ENCODE assay signal across 10 cellular contexts in genomic region chr18:37403100-37403781, GRCh38.
A peak's percentile ranks its signal among the peaks of the same experiment; 100 is the strongest.
DNase-seq lines count a peak whose midpoint lies in the region; ATAC-seq and TF ChIP-seq lines count a peak whose summit lies in the region.
"Had no signal": no experiment of that assay in that cellular context is flagged by ENCODE, and none has a peak within 500 bp of the region (broad histone marks: within the 10 kb centered on the region; RNA-seq: fewer than 3 reads in every experiment).

No MANE protein-coding gene starts in this region.

- H3K27ac ChIP-seq in ovary = no peak overlapping the region

- no peaks in the 10 kb centered on the region for H3K9me3 ChIP-seq in ovary

- WGBS in ovary, 3 donors = 47 to 54% (median 53%) methylated on average over 20 of the region's 20 CpGs

- no peaks in the 10 kb centered on the region for H3K27me3 ChIP-seq in ovary

- no peak for TF ChIP-seq EP300 in ovary (IDR thresholded peaks at IDR 0.05)

- TF ChIP-seq POLR2A in ovary (IDR thresholded peaks at IDR 0.05) = no peak

- intact Hi-C loops in ovary (cut with DNase I) = loop anchor here in 1 of 4 donors (10.0 kb wide), 1 partner anchor 58 kb away; no protein-coding TSS in a partner anchor

- no peak overlapping the region for H3K4me3 ChIP-seq in fibroblast of the aortic adventitia (ENCODE audit: low read depth, low read length)
- H3K4me3 ChIP-seq in ovary = no peak overlapping the region

- TF ChIP-seq CTCF in fibroblast of the aortic adventitia (IDR thresholded peaks at IDR 0.05; ENCODE audit: insufficient read depth, low read length) = no peak
- TF ChIP-seq CTCF in ovary (IDR thresholded peaks at IDR 0.05) = no peak

- H3K4me1 ChIP-seq in ovary (ENCODE audit: insufficient read depth) = no peaks in the 10 kb centered on the region

- H3K36me3 ChIP-seq in ovary = no peaks in the 10 kb centered on the region

- peak; percentile 98 for DNase-seq in EH (ENCODE audit: low read depth)
- DNase-seq in NCI-H446 treated with DMSO at 0.1 percent for 48 hours (lab: John Stamatoyannopoulos, UW) = peak; percentile 76
- peak; percentile 43 for DNase-seq in fibroblast of the aortic adventitia (ENCODE audit: low read depth)
- peak in 4 of 5 donors; percentile 29 to 52 (median 36) for DNase-seq in ovary
- DNase-seq in activated T-cell treated with anti-CD3 and anti-CD28 coated beads, Interleukin-2, amount 50 U/mL, for 48 hours = no peak
- DNase-seq: activated CD4-positive, alpha-beta T cell treated with anti-CD3 and anti-CD28 coated beads for 48 hours; Kasumi-1 had no signal

- ATAC-seq in GM19463 (IDR thresholded peaks at IDR 0.05; ENCODE audit: unreplicated experiment) (no peak), GM19452 (IDR thresholded peaks at IDR 0.05; ENCODE audit: unreplicated experiment) (no peak), HG03196 (IDR thresholded peaks at IDR 0.05; ENCODE audit: unreplicated experiment) (no peak)

Comparison
In these comparisons a context has a peak if more than half of its experiments do, and no peak if none do; other contexts are left out.
1. DNase-seq: peak in EH (single experiment), NCI-H446 treated with DMSO at 0.1 percent for 48 hours (single experiment), fibroblast of the aortic adventitia (single experiment) and ovary (4 of 5); none in activated T-cell treated with anti-CD3 and anti-CD28 coated beads, Interleukin-2, amount 50 U/mL, for 48 hours (0 of 2).